In the genomic region with DNA sequence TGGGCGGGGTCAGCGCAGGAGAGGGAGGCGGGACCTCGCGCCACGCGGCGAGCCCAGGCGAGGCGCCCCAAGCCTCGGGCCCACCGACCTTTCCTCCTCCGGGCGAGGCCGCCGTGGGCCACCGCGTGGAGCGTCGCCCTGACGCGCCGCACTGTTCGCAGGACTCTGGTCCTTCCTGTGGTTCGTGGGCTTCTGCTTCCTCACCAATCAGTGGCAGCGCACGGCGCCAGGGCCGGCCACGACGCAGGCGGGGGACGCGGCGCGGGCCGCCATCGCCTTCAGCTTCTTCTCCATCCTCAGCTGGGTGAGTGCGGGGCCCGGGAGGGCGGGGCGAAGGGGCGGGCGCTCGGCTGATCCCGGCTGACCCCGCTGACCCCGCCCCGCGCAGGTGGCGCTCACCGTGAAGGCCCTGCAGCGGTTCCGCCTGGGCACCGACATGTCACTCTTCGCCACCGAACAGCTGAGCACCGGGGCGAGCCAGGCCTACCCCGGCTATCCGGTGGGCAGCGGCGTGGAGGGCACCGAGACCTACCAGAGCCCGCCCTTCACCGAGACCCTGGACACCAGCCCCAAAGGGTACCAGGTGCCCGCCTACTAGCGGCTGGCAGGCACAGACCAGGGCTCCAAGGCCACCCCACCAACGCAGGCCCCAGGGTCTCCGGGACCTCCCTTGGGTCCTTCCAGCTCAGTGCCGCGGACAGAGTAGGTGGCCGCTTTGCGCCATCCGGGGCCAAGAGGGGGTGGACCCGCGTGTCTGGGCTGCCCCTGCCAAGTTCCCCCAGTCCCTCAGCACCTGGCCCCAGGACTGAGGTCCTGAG, we compare ENCODE assay signal across 11 cellular contexts. TPM values are rescaled to one million over a fixed set of nuclear protein-coding genes. Genes with fewer than 3 reads are reported as not detected.
A peak's percentile ranks its signal among the peaks of the same experiment; 100 is the strongest.
DNase-seq lines count a peak whose midpoint lies in the region; ATAC-seq, FAIRE-seq and TF ChIP-seq lines count a peak whose summit lies in the region.
"Had no signal": no experiment of that assay in that cellular context is flagged by ENCODE, and none has a peak within 500 bp of the region (broad histone marks: within the 10 kb centered on the region; RNA-seq: fewer than 3 reads in every experiment).

No MANE protein-coding gene starts in this region.

- TF ChIP-seq CTCF in A549 (IDR thresholded peaks at IDR 0.05), result no peak

- TF ChIP-seq EP300 in A549 (IDR thresholded peaks at IDR 0.05), result no peak

- no peak overlapping the region for H3K4me3 ChIP-seq in A549

- H3K27ac Mint-ChIP-seq in effector memory CD8-positive, alpha-beta T cell, result no peak overlapping the region
- H3K27ac Mint-ChIP-seq in natural killer cell treated with Interleukin-12 subunit alpha and Interleukin-12 subunit beta and Interleukin-15 and Interleukin-18, amount 100 ng/mL, for 72 hours, result no peak overlapping the region

- peak overlapping the region; percentile 79; the same call in 1 of the 3 replicates for H3K4me2 ChIP-seq in A549

- ATAC-seq in A549, result no peak
- ATAC-seq in effector memory CD8-positive, alpha-beta T cell (replicated peaks), result no peak
- ATAC-seq in natural killer cell treated with Interleukin-12 subunit alpha and Interleukin-12 subunit beta and Interleukin-15 and Interleukin-18, amount 100 ng/mL, for 72 hours, result no peak
- ATAC-seq in HG02870 (IDR thresholded peaks at IDR 0.05; ENCODE audit: unreplicated experiment), result no peak

- no peak for TF ChIP-seq POLR2A in A549 (IDR thresholded peaks at IDR 0.05; ENCODE audit: low read length)

- CTCF ChIA-PET in A549 (lab: Yijun Ruan, JAX), result interaction anchor here (0.7 to 19.7 kb wide), 4 partner anchors 12 to 148 kb away, joined by 3 to 196 read pairs (median 6); partner anchors contain the start of gene ZNF598
- CTCF ChIA-PET in HEK293T (lab: Yijun Ruan, JAX), result interaction anchor here (0.9 to 3.6 kb wide), 2 partner anchors 11 to 24 kb away, joined by 3 to 13 read pairs; no protein-coding TSS in a partner anchor

- no peaks in the 10 kb centered on the region for H3K9me3 ChIP-seq in A549

- peaks cover 12 to 13% of the 10 kb centered on the region in 2 donors for H3K4me1 Mint-ChIP-seq in effector memory CD8-positive, alpha-beta T cell (ENCODE audit: low read depth in 2 of 2)
- H3K4me1 Mint-ChIP-seq in natural killer cell treated with Interleukin-12 subunit alpha and Interleukin-12 subunit beta and Interleukin-15 and Interleukin-18, amount 100 ng/mL, for 72 hours (ENCODE audit: low read depth in 2 of 2), result peaks cover 11 to 37% of the 10 kb centered on the region in 2 donors

- peaks cover 80% of the 10 kb centered on the region for H3K4me1 ChIP-seq in A549

- H3K27me3 Mint-ChIP-seq in effector memory CD8-positive, alpha-beta T cell, result peaks cover 5 to 12% of the 10 kb centered on the region in 2 donors
- no peaks in the 10 kb centered on the region for H3K27me3 Mint-ChIP-seq in natural killer cell treated with Interleukin-12 subunit alpha and Interleukin-12 subunit beta and Interleukin-15 and Interleukin-18, amount 100 ng/mL, for 72 hours

- peak overlapping the region; percentile 51 to 76; a peak in 5 of 6 replicates for H3K27ac ChIP-seq in A549

- POLR2A ChIA-PET in A549 (lab: Yijun Ruan, JAX), result interaction anchor here (0.6 to 1.6 kb wide), 3 partner anchors 11 to 162 kb away, joined by 3 to 7 read pairs (median 4); partner anchors contain the start of genes RPS2 and TRAF7
- POLR2A ChIA-PET in HEK293T (lab: Yijun Ruan, JAX), result interaction anchor here (1.5 to 3.3 kb wide), 2 partner anchors 15 to 28 kb away, joined by 6 to 15 read pairs; partner anchors contain the start of gene RPS2

- 88% methylated on average over 42 of the region's 77 CpGs for WGBS in A549 (ENCODE audit: missing lambda C conversion rate)

- H3K36me3 Mint-ChIP-seq in effector memory CD8-positive, alpha-beta T cell (ENCODE audit: insufficient read depth), result peaks cover 20% of the 10 kb centered on the region
- no peaks in the 10 kb centered on the region for H3K36me3 Mint-ChIP-seq in natural killer cell treated with Interleukin-12 subunit alpha and Interleukin-12 subunit beta and Interleukin-15 and Interleukin-18, amount 100 ng/mL, for 72 hours

- DNase-seq in A549 (ENCODE audit: low read depth in 1 of 2, low spot score in 1 of 2) (no peak), HEK293T (ENCODE audit: extremely low spot score) (no peak), NCI-H446 (lab: John Stamatoyannopoulos, UW) (no peak), NCI-H2227 treated with DMSO at 0.1 percent for 48 hours (lab: John Stamatoyannopoulos, UW) (no peak), HPDE6-E6E7 (ENCODE audit: extremely low spot score) (no peak)
- no peak for DNase-seq in effector memory CD8-positive, alpha-beta T cell
- no peak for DNase-seq in natural killer cell treated with Interleukin-12 subunit alpha and Interleukin-12 subunit beta and Interleukin-15 and Interleukin-18, amount 100 ng/mL, for 72 hours (ENCODE audit: low spot score)
- DNase-seq: NCI-H345 had no signal

- peak overlapping the region; percentile 76 to 80 for H3K4me3 Mint-ChIP-seq in effector memory CD8-positive, alpha-beta T cell
- peak overlapping the region; percentile 80 for H3K4me3 Mint-ChIP-seq in natural killer cell treated with Interleukin-12 subunit alpha and Interleukin-12 subunit beta and Interleukin-15 and Interleukin-18, amount 100 ng/mL, for 72 hours

- no peak for TF ChIP-seq RAD21 in A549 (conservative IDR thresholded peaks at IDR 0.05 in 1 of 2, IDR thresholded peaks at IDR 0.05 in 1 of 2)

- FAIRE-seq in A549 (lab: Jason Lieb, UNC), result no peak

- H3K9me3 Mint-ChIP-seq in effector memory CD8-positive, alpha-beta T cell, result no peaks in the 10 kb centered on the region
- no peaks in the 10 kb centered on the region for H3K9me3 Mint-ChIP-seq in natural killer cell treated with Interleukin-12 subunit alpha and Interleukin-12 subunit beta and Interleukin-15 and Interleukin-18, amount 100 ng/mL, for 72 hours
- H3K9me3 Mint-ChIP-seq: activated T-cell treated with anti-CD3 and anti-CD28 coated beads, Interleukin-2, amount 50 U/mL, for 72 hours had no signal

TF ChIP-seq in A549, 52 proteins besides CTCF, POLR2A, EP300 and RAD21 (continues in another document):
- TF ChIP-seq JUN (IDR thresholded peaks at IDR 0.05) (no peak), PHF8 (IDR thresholded peaks at IDR 0.05; ENCODE audit: borderline replicate concordance, low read depth) (no peak)

TF ChIP-seq in HEK293T, 16 proteins besides CTCF, POLR2A, EP300 and RAD21 (continues in another document):
- TF ChIP-seq BHLHE40 (IDR thresholded peaks at IDR 0.05; ENCODE audit: borderline replicate concordance), result no peak
- no peak for TF ChIP-seq ZNF384 (IDR thresholded peaks at IDR 0.05)
- no peak for TF ChIP-seq CTBP1 (IDR thresholded peaks at IDR 0.05; ENCODE audit: borderline replicate concordance)
- TF ChIP-seq, protein P1, sequence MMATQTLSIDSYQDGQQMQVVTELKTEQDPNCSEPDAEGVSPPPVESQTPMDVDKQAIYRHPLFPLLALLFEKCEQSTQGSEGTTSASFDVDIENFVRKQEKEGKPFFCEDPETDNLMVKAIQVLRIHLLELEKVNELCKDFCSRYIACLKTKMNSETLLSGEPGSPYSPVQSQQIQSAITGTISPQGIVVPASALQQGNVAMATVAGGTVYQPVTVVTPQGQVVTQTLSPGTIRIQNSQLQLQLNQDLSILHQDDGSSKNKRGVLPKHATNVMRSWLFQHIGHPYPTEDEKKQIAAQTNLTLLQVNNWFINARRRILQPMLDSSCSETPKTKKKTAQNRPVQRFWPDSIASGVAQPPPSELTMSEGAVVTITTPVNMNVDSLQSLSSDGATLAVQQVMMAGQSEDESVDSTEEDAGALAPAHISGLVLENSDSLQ (IDR thresholded peaks at IDR 0.05), result no peak

RNA-seq across cellular contexts. Expression of gene SYNGR3, which starts 2.9 kb away (rescaled TPM):
- polyA plus RNA-seq in A549 (2011; rRNA removed), result 4.9 and 5.7 TPM in 2 replicates
- polyA plus RNA-seq in A549 (2012; cell fraction: cytosol; rRNA removed), result 6.0 and 8.8 TPM in 2 replicates
- polyA plus RNA-seq in A549 (2012; cell fraction: nucleus; rRNA removed), result 15.4 and 17.6 TPM in 2 replicates
- polyA plus RNA-seq in A549 (2017; fragmentation: RNase III; extraction: RNeasy Plus Mini Kit Qiagen cat#74134 plus additional on column Dnase treatment), result 4.1 to 5.0 TPM (median 4.4 TPM) in 3 replicates
- polyA minus RNA-seq in A549 (2011; rRNA and poly(A)+ RNA removed), result 6.2 and 6.6 TPM in 2 replicates
- total RNA-seq in natural killer cell treated with Interleukin-12 subunit alpha and Interleukin-12 subunit beta and Interleukin-15 and Interleukin-18, amount 100 ng/mL, for 72 hours, result 10 to 100 TPM; 21.3 to 43.6 TPM
- total RNA-seq: subcutaneous adipose tissue had no signal

RNA-seq across cellular contexts. Expression of gene GFER, which starts 8.7 kb away (rescaled TPM):
- polyA plus RNA-seq in A549 (2011; rRNA removed) (11.9 and 12.9 TPM in 2 replicates), A549 (2017; fragmentation: RNase III; extraction: RNeasy Plus Mini Kit Qiagen cat#74134 plus additional on column Dnase treatment) (33.9 to 34.9 TPM (median 34.8 TPM) in 3 replicates)
- polyA plus RNA-seq in A549 (2012; cell fraction: cytosol; rRNA removed), result 23.7 and 27.7 TPM in 2 replicates
- polyA plus RNA-seq in A549 (2012; cell fraction: nucleus; rRNA removed), result 26.8 and 30.6 TPM in 2 replicates
- polyA minus RNA-seq in A549 (2011; rRNA and poly(A)+ RNA removed), result 8.6 and 9.5 TPM in 2 replicates
- total RNA-seq in natural killer cell treated with Interleukin-12 subunit alpha and Interleukin-12 subunit beta and Interleukin-15 and Interleukin-18, amount 100 ng/mL, for 72 hours, result 10 to 100 TPM; 31.9 to 41.7 TPM

RNA-seq across cellular contexts. Expression of gene NOXO1, which starts 11.4 kb away (rescaled TPM):
- polyA plus RNA-seq in A549 (2011; rRNA removed) (not detected in 2 replicates), A549 (2017; fragmentation: RNase III; extraction: RNeasy Plus Mini Kit Qiagen cat#74134 plus additional on column Dnase treatment) (0.25 to 0.32 TPM (median 0.26 TPM) in 3 replicates)
- polyA plus RNA-seq in A549 (2012; cell fraction: cytosol; rRNA removed), result 0.11 and 0.16 TPM in 2 replicates
- polyA plus RNA-seq in A549 (2012; cell fraction: nucleus; rRNA removed), result 0.71 and 1.2 TPM in 2 replicates
- not detected in 2 replicates for polyA minus RNA-seq in A549 (2011; rRNA and poly(A)+ RNA removed)
- total RNA-seq in natural killer cell treated with Interleukin-12 subunit alpha and Interleukin-12 subunit beta and Interleukin-15 and Interleukin-18, amount 100 ng/mL, for 72 hours, result not detected
- total RNA-seq: subcutaneous adipose tissue had no signal

RNA-seq across cellular contexts. Expression of gene ZNF598, which starts 16.9 kb away (rescaled TPM):
- polyA plus RNA-seq in A549 (2011; rRNA removed) (15.3 and 17.7 TPM in 2 replicates), A549 (2017; fragmentation: RNase III; extraction: RNeasy Plus Mini Kit Qiagen cat#74134 plus additional on column Dnase treatment) (32.7 to 35.0 TPM (median 33.8 TPM) in 3 replicates)
- 52.2 and 62.7 TPM in 2 replicates for polyA plus RNA-seq in A549 (2012; cell fraction: cytosol; rRNA removed)
- 120 and 183 TPM in 2 replicates for polyA plus RNA-seq in A549 (2012; cell fraction: nucleus; rRNA removed)
- polyA minus RNA-seq in A549 (2011; rRNA and poly(A)+ RNA removed), result 12.7 and 17.2 TPM in 2 replicates
- 100 to 1,000 TPM in 1 of 2 donors, 10 to 100 TPM in 1; 83.1 to 163 TPM for total RNA-seq in natural killer cell treated with Interleukin-12 subunit alpha and Interleukin-12 subunit beta and Interleukin-15 and Interleukin-18, amount 100 ng/mL, for 72 hours

RNA-seq across cellular contexts. Expression of gene TBL3, which starts 20.8 kb away (rescaled TPM):
- polyA plus RNA-seq in A549 (2011; rRNA removed), result 21.9 and 25.9 TPM in 2 replicates
- 57.4 and 62.8 TPM in 2 replicates for polyA plus RNA-seq in A549 (2012; cell fraction: cytosol; rRNA removed)
- 182 and 262 TPM in 2 replicates for polyA plus RNA-seq in A549 (2012; cell fraction: nucleus; rRNA removed)
- polyA plus RNA-seq in A549 (2017; fragmentation: RNase III; extraction: RNeasy Plus Mini Kit Qiagen cat#74134 plus additional on column Dnase treatment), result 41.9 to 45.0 TPM (median 42.8 TPM) in 3 replicates
- 27.8 and 43.8 TPM in 2 replicates for polyA minus RNA-seq in A549 (2011; rRNA and poly(A)+ RNA removed)
- 10 to 100 TPM; 39.3 to 78.3 TPM for total RNA-seq in natural killer cell treated with Interleukin-12 subunit alpha and Interleukin-12 subunit beta and Interleukin-15 and Interleukin-18, amount 100 ng/mL, for 72 hours
